17 cellular contexts compared by ENCODE assay signal in genomic region chr20:33433875-33434274, GRCh38. TPM values are rescaled to one million over a fixed set of nuclear protein-coding genes. Genes with fewer than 3 reads are reported as not detected.
DNase-seq lines count a peak whose midpoint lies in the region; ATAC-seq and TF ChIP-seq lines count a peak whose summit lies in the region.
"Had no signal": no experiment of that assay in that cellular context is flagged by ENCODE, and none has a peak within 500 bp of the region (broad histone marks: within the 10 kb centered on the region; RNA-seq: fewer than 3 reads in every experiment).

No MANE protein-coding gene starts in this region.

- no peak for TF ChIP-seq POLR2A in gastrocnemius medialis (IDR thresholded peaks at IDR 0.05)

- peaks cover 5% of the 10 kb centered on the region for H3K36me3 Mint-ChIP-seq in chondrocyte (ENCODE audit: low read depth)
- H3K36me3 Mint-ChIP-seq: WTC11 had no signal

- H3K4me1 Mint-ChIP-seq in chondrocyte (ENCODE audit: low read depth) = peaks cover 39% of the 10 kb centered on the region
- H3K4me1 Mint-ChIP-seq: WTC11 had no signal

- H3K27me3 Mint-ChIP-seq in chondrocyte (ENCODE audit: low read depth) = no peaks in the 10 kb centered on the region

- intact Hi-C loops in left ventricle myocardium inferior (cut with micrococcal nuclease) = no loop called here
- intact Hi-C loops in gastrocnemius medialis (cut with DNase I; ENCODE audit: low total_unique reads) = loop anchor here (1.0 kb wide), 1 partner anchor 11 kb away; no protein-coding TSS in a partner anchor

- peak overlapping the region; percentile 1; the same call in 1 of the 2 replicates for H3K27ac ChIP-seq in BLaER1
- H3K27ac ChIP-seq in left ventricle myocardium inferior (replicated peaks) = peak overlapping the region; percentile 91
- H3K27ac ChIP-seq in gastrocnemius medialis = peak overlapping the region; percentile 97 to 98 (median 98)
- H3K27ac ChIP-seq: colonic mucosa had no signal

- peak overlapping the region; percentile 79 for H3K27ac Mint-ChIP-seq in chondrocyte (ENCODE audit: unreplicated experiment)
- H3K27ac Mint-ChIP-seq: WTC11 had no signal

- H3K4me3 Mint-ChIP-seq in chondrocyte (ENCODE audit: unreplicated experiment) = no peak overlapping the region
- H3K4me3 Mint-ChIP-seq: WTC11 had no signal

- H3K27me3 ChIP-seq in BLaER1 (no peaks in the 10 kb centered on the region), left ventricle myocardium inferior (ENCODE audit: low read depth) (no peaks in the 10 kb centered on the region), gastrocnemius medialis (no peaks in the 10 kb centered on the region)
- H3K27me3 ChIP-seq: colonic mucosa had no signal

- H3K4me1 ChIP-seq in BLaER1 = peaks cover 27% of the 10 kb centered on the region
- peaks cover 86% of the 10 kb centered on the region for H3K4me1 ChIP-seq in left ventricle myocardium inferior
- H3K4me1 ChIP-seq in gastrocnemius medialis = peaks cover 31 to 43% of the 10 kb centered on the region in 2 donors
- H3K4me1 ChIP-seq: colonic mucosa had no signal

- ATAC-seq in gastrocnemius medialis = peak in 1 of 2 donors; percentile 45
- ATAC-seq in GM18907 (IDR thresholded peaks at IDR 0.05; ENCODE audit: unreplicated experiment) = no peak
- no peak for ATAC-seq in GM18520 (IDR thresholded peaks at IDR 0.05; ENCODE audit: unreplicated experiment)
- ATAC-seq: stimulated activated naive CD8-positive, alpha-beta T cell treated with anti-CD3 and anti-CD28 coated beads, Interleukin-15, Interleukin-2, amounts not matched to agents 100 U/mL and 50 U/mL, for 24 hours; WTC11 had no signal

- H3K36me3 ChIP-seq in BLaER1 (peaks cover 71% of the 10 kb centered on the region), left ventricle myocardium inferior (peaks cover 11% of the 10 kb centered on the region), gastrocnemius medialis (peaks cover 0 to 11% of the 10 kb centered on the region in 2 donors)
- H3K36me3 ChIP-seq: colonic mucosa had no signal

- H3K4me2 ChIP-seq in BLaER1 = peak overlapping the region; percentile 38; the same call in 1 of the 2 replicates

- H3K9me3 ChIP-seq in BLaER1 (no peaks in the 10 kb centered on the region), left ventricle myocardium inferior (replicated peaks) (no peaks in the 10 kb centered on the region), gastrocnemius medialis (no peaks in the 10 kb centered on the region)
- H3K9me3 ChIP-seq: colonic mucosa had no signal

- H3K9ac ChIP-seq in BLaER1 = no peak overlapping the region

- in situ Hi-C loops in gastrocnemius medialis (cut with MboI; ENCODE audit: low sequenced_read_pairs in 4 of 4) = no loop called here

- no peaks in the 10 kb centered on the region for H4K20me1 ChIP-seq in BLaER1

- no peak for DNase-seq in chondrocyte (ENCODE audit: low spot score)
- DNase-seq in left ventricle myocardium inferior = no peak
- DNase-seq in gastrocnemius medialis = no peak
- no peak for DNase-seq in cortex of kidney (lab: John Stamatoyannopoulos, UW)
- DNase-seq in HEK293T (ENCODE audit: extremely low spot score) = no peak
- DNase-seq: activated CD4-positive, alpha-beta T cell treated with anti-CD3 and anti-CD28 coated beads, Interleukin-2, amount 50 U/mL, for 48 hours; activated naive CD4-positive, alpha-beta T cell; activated T-cell treated with anti-CD3 and anti-CD28 coated beads for 4 hours; colonic mucosa; H7; NCI-H82; stimulated activated CD4-positive, alpha-beta T cell treated with anti-CD3 and anti-CD28 coated beads, Interleukin-1b, Interleukin-23, amount 100 ng/mL, for 48 hours; stimulated activated naive CD8-positive, alpha-beta T cell treated with anti-CD3 and anti-CD28 coated beads, Interleukin-15, Interleukin-2, amounts not matched to agents 100 U/mL and 50 U/mL, for 24 hours had no signal

- TF ChIP-seq CTCF in chondrocyte (IDR thresholded peaks at IDR 0.05) = no peak
- no peak for TF ChIP-seq CTCF in left ventricle myocardium inferior (IDR thresholded peaks at IDR 0.05; ENCODE audit: borderline replicate concordance)
- no peak for TF ChIP-seq CTCF in gastrocnemius medialis (IDR thresholded peaks at IDR 0.05 in 4 of 5, conservative IDR thresholded peaks at IDR 0.05 in 1 of 5)

- POLR2A ChIA-PET in HEK293T (lab: Yijun Ruan, JAX) = interaction anchor here (2.0 kb wide), 1 partner anchor 10 kb away, joined by 6 read pairs; the partner anchor contains the start of gene SNTA1

- H3K4me3 ChIP-seq in BLaER1 (no peak overlapping the region), left ventricle myocardium inferior (no peak overlapping the region), gastrocnemius medialis (no peak overlapping the region)
- H3K4me3 ChIP-seq: colonic mucosa had no signal

- CTCF ChIA-PET in HEK293T (lab: Yijun Ruan, JAX) = interaction anchor here (0.6 kb wide), 1 partner anchor 12 kb away, joined by 7 read pairs; no protein-coding TSS in a partner anchor

- no peaks in the 10 kb centered on the region for H3K9me3 Mint-ChIP-seq in chondrocyte (ENCODE audit: low read depth)

TF ChIP-seq in HEK293T, 16 proteins besides CTCF, POLR2A, EP300 and RAD21:
- TF ChIP-seq NFRKB (IDR thresholded peaks at IDR 0.05) (no peak), SP1 (IDR thresholded peaks at IDR 0.05) (no peak), FOXM1 (IDR thresholded peaks at IDR 0.05; ENCODE audit: borderline replicate concordance) (no peak), L3MBTL2 (conservative IDR thresholded peaks at IDR 0.05) (no peak), CTBP1 (IDR thresholded peaks at IDR 0.05; ENCODE audit: borderline replicate concordance) (no peak), ZNF384 (IDR thresholded peaks at IDR 0.05) (no peak), TARDBP (IDR thresholded peaks at IDR 0.05) (no peak), ELF4 (IDR thresholded peaks at IDR 0.05) (no peak), SUZ12 (IDR thresholded peaks at IDR 0.05) (no peak), FOXK2 (IDR thresholded peaks at IDR 0.05) (no peak), FOXA1 (IDR thresholded peaks at IDR 0.05) (no peak), LEF1 (IDR thresholded peaks at IDR 0.05; ENCODE audit: borderline replicate concordance) (no peak), ARNT (IDR thresholded peaks at IDR 0.05) (no peak), PKNOX1 (IDR thresholded peaks at IDR 0.05) (no peak), HDGF (IDR thresholded peaks at IDR 0.05; ENCODE audit: borderline replicate concordance) (no peak), BHLHE40 (IDR thresholded peaks at IDR 0.05; ENCODE audit: borderline replicate concordance) (no peak)

RNA-seq across cellular contexts. Expression of gene SNTA1, which starts 9.7 kb away (rescaled TPM):
- 22.3 to 68.1 TPM (median 63.3 TPM) in 3 replicates for total RNA-seq in chondrocyte
- total RNA-seq in left ventricle myocardium inferior = 202 TPM
- 100 to 1,000 TPM; 198 to 320 (median 219) TPM for total RNA-seq in gastrocnemius medialis

RNA-seq across cellular contexts. Expression of gene CDK5RAP1, which starts 32.6 kb away (rescaled TPM):
- 21.7 to 28.3 TPM (median 26.1 TPM) in 3 replicates for total RNA-seq in chondrocyte
- total RNA-seq in left ventricle myocardium inferior = 19.9 TPM
- 10 to 100 TPM; 23.2 to 27.6 (median 25.8) TPM for total RNA-seq in gastrocnemius medialis

RNA-seq across cellular contexts. Expression of gene CBFA2T2, which starts 56.0 kb away (rescaled TPM):
- total RNA-seq in chondrocyte (14.7 to 23.6 TPM (median 23.5 TPM) in 3 replicates), left ventricle myocardium inferior (10.7 TPM), gastrocnemius medialis (1 to 10 TPM; 6.9 to 8.9 (median 7.9) TPM)

Comparison
In these comparisons a context has a peak if more than half of its experiments do, and no peak if none do; other contexts are left out.
1. H3K27ac ChIP-seq: peak in every context shown above with its lines; median percentile 98 in gastrocnemius medialis; 91 in left ventricle myocardium inferior; 1 in BLaER1.